In the genomic region with DNA sequence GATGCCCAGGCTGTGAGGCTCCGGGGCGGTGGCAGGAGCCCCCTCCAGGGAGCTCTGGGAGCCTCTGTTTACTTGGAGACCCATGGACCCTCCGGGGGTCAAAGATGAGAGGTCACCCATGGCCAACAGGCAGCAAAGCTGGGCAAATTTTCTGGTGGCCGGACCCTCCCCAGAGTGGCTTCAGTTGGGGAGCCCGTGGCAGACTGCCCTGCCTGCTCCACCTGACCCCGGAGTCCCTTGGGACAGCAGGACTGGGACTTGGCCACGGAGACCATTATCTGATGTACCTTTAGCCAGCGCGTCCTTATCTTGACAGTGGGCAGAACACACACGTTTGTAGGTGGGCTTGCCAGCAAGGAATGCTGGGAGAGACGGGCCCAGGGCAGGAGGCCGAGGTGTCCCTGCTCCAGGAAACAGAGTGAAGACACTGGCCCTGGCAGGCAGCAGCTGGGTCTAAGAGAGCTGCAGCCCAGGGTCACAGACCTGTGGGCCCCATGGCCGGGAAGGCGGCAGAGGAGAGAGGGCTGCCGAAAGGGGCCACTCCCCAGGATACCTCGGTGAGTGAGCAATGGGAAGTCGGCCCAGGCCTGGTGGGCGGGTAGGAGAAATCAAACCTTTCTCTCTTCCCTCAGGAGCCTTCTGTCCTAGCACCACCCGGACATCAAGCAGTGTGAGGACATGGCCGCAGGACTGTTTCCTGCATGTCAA, we compare ENCODE assay signal across 1 cellular context.
TF ChIP-seq lines count a peak whose summit lies in the region.

A gene (minus strand): TSS at position 280 of the 708 bp plus-strand sequence. CDS start 160 bp downstream, at position 120.
A gene (plus strand): TSS at position 412 of the 708 bp plus-strand sequence. CDS start 83 bp downstream, at position 495.

TF ChIP-seq in HepG2, 621 proteins besides CTCF, POLR2A, EP300 and RAD21 (continued from another document and continues in another):
- TF ChIP-seq, protein P1, sequence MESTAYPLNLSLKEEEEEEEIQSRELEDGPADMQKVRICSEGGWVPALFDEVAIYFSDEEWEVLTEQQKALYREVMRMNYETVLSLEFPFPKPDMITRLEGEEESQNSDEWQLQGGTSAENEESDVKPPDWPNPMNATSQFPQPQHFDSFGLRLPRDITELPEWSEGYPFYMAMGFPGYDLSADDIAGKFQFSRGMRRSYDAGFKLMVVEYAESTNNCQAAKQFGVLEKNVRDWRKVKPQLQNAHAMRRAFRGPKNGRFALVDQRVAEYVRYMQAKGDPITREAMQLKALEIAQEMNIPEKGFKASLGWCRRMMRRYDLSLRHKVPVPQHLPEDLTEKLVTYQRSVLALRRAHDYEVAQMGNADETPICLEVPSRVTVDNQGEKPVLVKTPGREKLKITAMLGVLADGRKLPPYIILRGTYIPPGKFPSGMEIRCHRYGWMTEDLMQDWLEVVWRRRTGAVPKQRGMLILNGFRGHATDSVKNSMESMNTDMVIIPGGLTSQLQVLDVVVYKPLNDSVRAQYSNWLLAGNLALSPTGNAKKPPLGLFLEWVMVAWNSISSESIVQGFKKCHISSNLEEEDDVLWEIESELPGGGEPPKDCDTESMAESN (CRISPR knock-in tag; conservative IDR thresholded peaks at IDR 0.05), result peak; percentile 76; the same call in 1 of the 2 replicates
- TF ChIP-seq KDM5A (IDR thresholded peaks at IDR 0.05; ENCODE audit: borderline replicate concordance, low read length) (peak; percentile 74; the same call in 1 of the 2 replicates), ARID2 (CRISPR knock-in tag; IDR thresholded peaks at IDR 0.05; ENCODE audit: borderline replicate concordance) (no peak), ZSCAN25 (CRISPR knock-in tag; IDR thresholded peaks at IDR 0.05) (peak; percentile 31; the same call in 1 of the 2 replicates), RBFOX2 (IDR thresholded peaks at IDR 0.05; ENCODE audit: low read depth, low read length) (peak; percentile 62), NR2F6 (IDR thresholded peaks at IDR 0.05) (peak; percentile 72), NR2F6 (CRISPR knock-in tag; IDR thresholded peaks at IDR 0.05) (peak; percentile 43; the same call in 1 of the 2 replicates), REXO4 (CRISPR knock-in tag; IDR thresholded peaks at IDR 0.05; ENCODE audit: borderline replicate concordance) (0 out of 2 replicates have a peak, but pooled peaks have one; percentile 11), MTF1 (CRISPR knock-in tag; IDR thresholded peaks at IDR 0.05) (peak; percentile 27; the same call in 1 of the 2 replicates), DNMT3B (CRISPR knock-in tag; conservative IDR thresholded peaks at IDR 0.05) (no peak), ZNF883 (CRISPR knock-in tag; IDR thresholded peaks at IDR 0.05; ENCODE audit: not compliant biosample characterization) (peak; percentile 16), ZBTB20 (CRISPR knock-in tag; IDR thresholded peaks at IDR 0.05; ENCODE audit: borderline replicate concordance, low read depth) (peak; percentile 44; the same call in 1 of the 2 replicates), PHF21A (CRISPR knock-in tag; IDR thresholded peaks at IDR 0.05) (peak; percentile 85), CBFB (CRISPR knock-in tag; IDR thresholded peaks at IDR 0.05) (peak; percentile 30; the same call in 1 of the 2 replicates), NR2C2 (CRISPR knock-in tag; IDR thresholded peaks at IDR 0.05; ENCODE audit: borderline replicate concordance) (peak; percentile 98), ZNF773 (CRISPR knock-in tag; IDR thresholded peaks at IDR 0.05; ENCODE audit: borderline replicate concordance) (peak; percentile 77; the same call in 1 of the 2 replicates), ZFYVE20 (CRISPR knock-in tag; IDR thresholded peaks at IDR 0.05; ENCODE audit: borderline replicate concordance, low read depth) (no peak), SRSF4 (IDR thresholded peaks at IDR 0.05; ENCODE audit: low read depth, low read length, poor library complexity, severe bottlenecking) (no peak), ZNF292 (CRISPR knock-in tag; IDR thresholded peaks at IDR 0.05; ENCODE audit: borderline replicate concordance, low read depth) (peak; percentile 18; the same call in 1 of the 2 replicates), KDM5B (CRISPR knock-in tag; IDR thresholded peaks at IDR 0.05; ENCODE audit: borderline replicate concordance) (peak; percentile 76; the same call in 1 of the 2 replicates), ZSCAN20 (CRISPR knock-in tag; IDR thresholded peaks at IDR 0.05; ENCODE audit: borderline replicate concordance) (no peak), ZIK1 (CRISPR knock-in tag; IDR thresholded peaks at IDR 0.05; ENCODE audit: borderline replicate concordance, low read depth) (peak; percentile 84; the same call in 1 of the 2 replicates), YEATS2 (CRISPR knock-in tag; IDR thresholded peaks at IDR 0.05; ENCODE audit: borderline replicate concordance) (peak; percentile 69; the same call in 1 of the 2 replicates), ZNF629 (CRISPR knock-in tag; conservative IDR thresholded peaks at IDR 0.05) (0 out of 2 replicates have a peak, but pooled peaks have one; percentile 8), ZNF350 (CRISPR knock-in tag; IDR thresholded peaks at IDR 0.05; ENCODE audit: borderline replicate concordance, low read depth) (peak; percentile 80), TARDBP (CRISPR knock-in tag; IDR thresholded peaks at IDR 0.05) (peak; percentile 74; the same call in 1 of the 2 replicates)
- TF ChIP-seq, protein P2, sequence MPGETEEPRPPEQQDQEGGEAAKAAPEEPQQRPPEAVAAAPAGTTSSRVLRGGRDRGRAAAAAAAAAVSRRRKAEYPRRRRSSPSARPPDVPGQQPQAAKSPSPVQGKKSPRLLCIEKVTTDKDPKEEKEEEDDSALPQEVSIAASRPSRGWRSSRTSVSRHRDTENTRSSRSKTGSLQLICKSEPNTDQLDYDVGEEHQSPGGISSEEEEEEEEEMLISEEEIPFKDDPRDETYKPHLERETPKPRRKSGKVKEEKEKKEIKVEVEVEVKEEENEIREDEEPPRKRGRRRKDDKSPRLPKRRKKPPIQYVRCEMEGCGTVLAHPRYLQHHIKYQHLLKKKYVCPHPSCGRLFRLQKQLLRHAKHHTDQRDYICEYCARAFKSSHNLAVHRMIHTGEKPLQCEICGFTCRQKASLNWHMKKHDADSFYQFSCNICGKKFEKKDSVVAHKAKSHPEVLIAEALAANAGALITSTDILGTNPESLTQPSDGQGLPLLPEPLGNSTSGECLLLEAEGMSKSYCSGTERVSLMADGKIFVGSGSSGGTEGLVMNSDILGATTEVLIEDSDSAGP (CRISPR knock-in tag; IDR thresholded peaks at IDR 0.05; ENCODE audit: borderline replicate concordance), result peak; percentile 79; the same call in 1 of the 2 replicates
- TF ChIP-seq, protein P3, sequence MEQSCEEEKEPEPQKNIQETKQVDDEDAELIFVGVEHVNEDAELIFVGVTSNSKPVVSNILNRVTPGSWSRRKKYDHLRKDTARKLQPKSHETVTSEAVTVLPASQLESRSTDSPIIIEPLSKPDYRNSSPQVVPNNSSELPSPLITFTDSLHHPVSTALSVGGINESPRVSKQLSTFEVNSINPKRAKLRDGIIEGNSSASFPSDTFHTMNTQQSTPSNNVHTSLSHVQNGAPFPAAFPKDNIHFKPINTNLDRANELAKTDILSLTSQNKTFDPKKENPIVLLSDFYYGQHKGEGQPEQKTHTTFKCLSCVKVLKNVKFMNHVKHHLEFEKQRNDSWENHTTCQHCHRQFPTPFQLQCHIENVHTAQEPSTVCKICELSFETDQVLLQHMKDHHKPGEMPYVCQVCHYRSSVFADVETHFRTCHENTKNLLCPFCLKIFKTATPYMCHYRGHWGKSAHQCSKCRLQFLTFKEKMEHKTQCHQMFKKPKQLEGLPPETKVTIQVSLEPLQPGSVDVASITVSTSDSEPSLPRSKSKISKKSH (CRISPR knock-in tag; IDR thresholded peaks at IDR 0.05; ENCODE audit: borderline replicate concordance), result no peak
- TF ChIP-seq, protein P4, sequence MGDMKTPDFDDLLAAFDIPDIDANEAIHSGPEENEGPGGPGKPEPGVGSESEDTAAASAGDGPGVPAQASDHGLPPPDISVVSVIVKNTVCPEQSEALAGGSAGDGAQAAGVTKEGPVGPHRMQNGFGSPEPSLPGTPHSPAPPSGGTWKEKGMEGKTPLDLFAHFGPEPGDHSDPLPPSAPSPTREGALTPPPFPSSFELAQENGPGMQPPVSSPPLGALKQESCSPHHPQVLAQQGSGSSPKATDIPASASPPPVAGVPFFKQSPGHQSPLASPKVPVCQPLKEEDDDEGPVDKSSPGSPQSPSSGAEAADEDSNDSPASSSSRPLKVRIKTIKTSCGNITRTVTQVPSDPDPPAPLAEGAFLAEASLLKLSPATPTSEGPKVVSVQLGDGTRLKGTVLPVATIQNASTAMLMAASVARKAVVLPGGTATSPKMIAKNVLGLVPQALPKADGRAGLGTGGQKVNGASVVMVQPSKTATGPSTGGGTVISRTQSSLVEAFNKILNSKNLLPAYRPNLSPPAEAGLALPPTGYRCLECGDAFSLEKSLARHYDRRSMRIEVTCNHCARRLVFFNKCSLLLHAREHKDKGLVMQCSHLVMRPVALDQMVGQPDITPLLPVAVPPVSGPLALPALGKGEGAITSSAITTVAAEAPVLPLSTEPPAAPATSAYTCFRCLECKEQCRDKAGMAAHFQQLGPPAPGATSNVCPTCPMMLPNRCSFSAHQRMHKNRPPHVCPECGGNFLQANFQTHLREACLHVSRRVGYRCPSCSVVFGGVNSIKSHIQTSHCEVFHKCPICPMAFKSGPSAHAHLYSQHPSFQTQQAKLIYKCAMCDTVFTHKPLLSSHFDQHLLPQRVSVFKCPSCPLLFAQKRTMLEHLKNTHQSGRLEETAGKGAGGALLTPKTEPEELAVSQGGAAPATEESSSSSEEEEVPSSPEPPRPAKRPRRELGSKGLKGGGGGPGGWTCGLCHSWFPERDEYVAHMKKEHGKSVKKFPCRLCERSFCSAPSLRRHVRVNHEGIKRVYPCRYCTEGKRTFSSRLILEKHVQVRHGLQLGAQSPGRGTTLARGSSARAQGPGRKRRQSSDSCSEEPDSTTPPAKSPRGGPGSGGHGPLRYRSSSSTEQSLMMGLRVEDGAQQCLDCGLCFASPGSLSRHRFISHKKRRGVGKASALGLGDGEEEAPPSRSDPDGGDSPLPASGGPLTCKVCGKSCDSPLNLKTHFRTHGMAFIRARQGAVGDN (CRISPR knock-in tag; IDR thresholded peaks at IDR 0.05), result peak; percentile 98
- TF ChIP-seq, protein P5, sequence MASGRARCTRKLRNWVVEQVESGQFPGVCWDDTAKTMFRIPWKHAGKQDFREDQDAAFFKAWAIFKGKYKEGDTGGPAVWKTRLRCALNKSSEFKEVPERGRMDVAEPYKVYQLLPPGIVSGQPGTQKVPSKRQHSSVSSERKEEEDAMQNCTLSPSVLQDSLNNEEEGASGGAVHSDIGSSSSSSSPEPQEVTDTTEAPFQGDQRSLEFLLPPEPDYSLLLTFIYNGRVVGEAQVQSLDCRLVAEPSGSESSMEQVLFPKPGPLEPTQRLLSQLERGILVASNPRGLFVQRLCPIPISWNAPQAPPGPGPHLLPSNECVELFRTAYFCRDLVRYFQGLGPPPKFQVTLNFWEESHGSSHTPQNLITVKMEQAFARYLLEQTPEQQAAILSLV (CRISPR knock-in tag; IDR thresholded peaks at IDR 0.05; ENCODE audit: borderline replicate concordance), result peak; percentile 38; the same call in 1 of the 2 replicates
- TF ChIP-seq, protein P6, sequence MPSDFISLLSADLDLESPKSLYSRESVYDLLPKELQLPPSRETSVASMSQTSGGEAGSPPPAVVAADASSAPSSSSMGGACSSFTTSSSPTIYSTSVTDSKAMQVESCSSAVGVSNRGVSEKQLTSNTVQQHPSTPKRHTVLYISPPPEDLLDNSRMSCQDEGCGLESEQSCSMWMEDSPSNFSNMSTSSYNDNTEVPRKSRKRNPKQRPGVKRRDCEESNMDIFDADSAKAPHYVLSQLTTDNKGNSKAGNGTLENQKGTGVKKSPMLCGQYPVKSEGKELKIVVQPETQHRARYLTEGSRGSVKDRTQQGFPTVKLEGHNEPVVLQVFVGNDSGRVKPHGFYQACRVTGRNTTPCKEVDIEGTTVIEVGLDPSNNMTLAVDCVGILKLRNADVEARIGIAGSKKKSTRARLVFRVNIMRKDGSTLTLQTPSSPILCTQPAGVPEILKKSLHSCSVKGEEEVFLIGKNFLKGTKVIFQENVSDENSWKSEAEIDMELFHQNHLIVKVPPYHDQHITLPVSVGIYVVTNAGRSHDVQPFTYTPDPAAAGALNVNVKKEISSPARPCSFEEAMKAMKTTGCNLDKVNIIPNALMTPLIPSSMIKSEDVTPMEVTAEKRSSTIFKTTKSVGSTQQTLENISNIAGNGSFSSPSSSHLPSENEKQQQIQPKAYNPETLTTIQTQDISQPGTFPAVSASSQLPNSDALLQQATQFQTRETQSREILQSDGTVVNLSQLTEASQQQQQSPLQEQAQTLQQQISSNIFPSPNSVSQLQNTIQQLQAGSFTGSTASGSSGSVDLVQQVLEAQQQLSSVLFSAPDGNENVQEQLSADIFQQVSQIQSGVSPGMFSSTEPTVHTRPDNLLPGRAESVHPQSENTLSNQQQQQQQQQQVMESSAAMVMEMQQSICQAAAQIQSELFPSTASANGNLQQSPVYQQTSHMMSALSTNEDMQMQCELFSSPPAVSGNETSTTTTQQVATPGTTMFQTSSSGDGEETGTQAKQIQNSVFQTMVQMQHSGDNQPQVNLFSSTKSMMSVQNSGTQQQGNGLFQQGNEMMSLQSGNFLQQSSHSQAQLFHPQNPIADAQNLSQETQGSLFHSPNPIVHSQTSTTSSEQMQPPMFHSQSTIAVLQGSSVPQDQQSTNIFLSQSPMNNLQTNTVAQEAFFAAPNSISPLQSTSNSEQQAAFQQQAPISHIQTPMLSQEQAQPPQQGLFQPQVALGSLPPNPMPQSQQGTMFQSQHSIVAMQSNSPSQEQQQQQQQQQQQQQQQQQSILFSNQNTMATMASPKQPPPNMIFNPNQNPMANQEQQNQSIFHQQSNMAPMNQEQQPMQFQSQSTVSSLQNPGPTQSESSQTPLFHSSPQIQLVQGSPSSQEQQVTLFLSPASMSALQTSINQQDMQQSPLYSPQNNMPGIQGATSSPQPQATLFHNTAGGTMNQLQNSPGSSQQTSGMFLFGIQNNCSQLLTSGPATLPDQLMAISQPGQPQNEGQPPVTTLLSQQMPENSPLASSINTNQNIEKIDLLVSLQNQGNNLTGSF (CRISPR knock-in tag; IDR thresholded peaks at IDR 0.05), result peak; percentile 61; the same call in 1 of the 2 replicates
- TF ChIP-seq, protein P7, sequence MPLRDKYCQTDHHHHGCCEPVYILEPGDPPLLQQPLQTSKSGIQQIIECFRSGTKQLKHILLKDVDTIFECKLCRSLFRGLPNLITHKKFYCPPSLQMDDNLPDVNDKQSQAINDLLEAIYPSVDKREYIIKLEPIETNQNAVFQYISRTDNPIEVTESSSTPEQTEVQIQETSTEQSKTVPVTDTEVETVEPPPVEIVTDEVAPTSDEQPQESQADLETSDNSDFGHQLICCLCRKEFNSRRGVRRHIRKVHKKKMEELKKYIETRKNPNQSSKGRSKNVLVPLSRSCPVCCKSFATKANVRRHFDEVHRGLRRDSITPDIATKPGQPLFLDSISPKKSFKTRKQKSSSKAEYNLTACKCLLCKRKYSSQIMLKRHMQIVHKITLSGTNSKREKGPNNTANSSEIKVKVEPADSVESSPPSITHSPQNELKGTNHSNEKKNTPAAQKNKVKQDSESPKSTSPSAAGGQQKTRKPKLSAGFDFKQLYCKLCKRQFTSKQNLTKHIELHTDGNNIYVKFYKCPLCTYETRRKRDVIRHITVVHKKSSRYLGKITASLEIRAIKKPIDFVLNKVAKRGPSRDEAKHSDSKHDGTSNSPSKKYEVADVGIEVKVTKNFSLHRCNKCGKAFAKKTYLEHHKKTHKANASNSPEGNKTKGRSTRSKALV (CRISPR knock-in tag; IDR thresholded peaks at IDR 0.05), result peak; percentile 25; the same call in 1 of the 2 replicates
- TF ChIP-seq, protein P8, sequence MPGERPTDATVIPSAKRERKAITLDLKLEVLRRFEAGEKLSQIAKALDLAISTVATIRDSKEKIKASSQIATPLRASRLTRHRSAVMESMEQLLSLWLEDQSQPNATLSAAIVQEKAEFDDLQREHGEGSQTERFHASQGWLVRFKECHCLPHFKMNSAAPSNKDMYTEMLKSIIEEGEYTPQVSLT (CRISPR knock-in tag; IDR thresholded peaks at IDR 0.05; ENCODE audit: borderline replicate concordance, low read depth), result no peak
